ENCODE assay signal across 8 cellular contexts in genomic region chr1:1919304-1920056, GRCh38. TPM values are rescaled to one million over a fixed set of nuclear protein-coding genes. Genes with fewer than 3 reads are reported as not detected.
DNase-seq lines count a peak whose midpoint lies in the region; ATAC-seq and TF ChIP-seq lines count a peak whose summit lies in the region.

No MANE protein-coding gene starts in this region.

- no TSS peak for BruUV-seq in PC-3 (replicated peaks; lab: Mats Ljungman, UMichigan)

- H3K27ac ChIP-seq in PC-3 (ENCODE audit: low read length) (no peak overlapping the region), esophagus muscularis mucosa (replicated peaks in 1 of 4) (peak overlapping the region; percentile 64 to 79 (median 68)), muscle layer of colon (ENCODE audit: low read depth, low read length) (no peak overlapping the region)

- TF ChIP-seq EP300 in esophagus muscularis mucosa (IDR thresholded peaks at IDR 0.05) = no peak

- H3K9me2 ChIP-seq in PC-3 (replicated peaks; ENCODE audit: low read length) = no peaks in the 10 kb centered on the region

- no peaks in the 10 kb centered on the region for H3K79me2 ChIP-seq in PC-3 (ENCODE audit: low read length)

- no peaks in the 10 kb centered on the region for H4K20me1 ChIP-seq in PC-3 (ENCODE audit: low read length)

- TF ChIP-seq CTCF in PC-3 (conservative IDR thresholded peaks at IDR 0.05; ENCODE audit: low read depth, low read length) (no peak), esophagus muscularis mucosa (IDR thresholded peaks at IDR 0.05) (no peak)

- peak overlapping the region; percentile 78 for H2AFZ ChIP-seq in PC-3 (ENCODE audit: low read length)

- H3K4me1 ChIP-seq in PC-3 (ENCODE audit: insufficient read depth, low read length) (peaks cover 15% of the 10 kb centered on the region), esophagus muscularis mucosa (peaks cover 14 to 24% (median 22%) of the 10 kb centered on the region in 4 donors), muscle layer of colon (ENCODE audit: insufficient read depth, low read length) (peaks cover 9% of the 10 kb centered on the region)

- H3K9ac ChIP-seq in PC-3 (ENCODE audit: low read length) (peak overlapping the region; percentile 16; the same call in 1 of the 2 replicates), muscle layer of colon (ENCODE audit: low read length) (no peak overlapping the region)

- intact Hi-C loops in PC-3 (cut with micrococcal nuclease) = loop anchor here (1.0 kb wide), 2 partner anchors 10 to 214 kb away; no protein-coding TSS in a partner anchor
- intact Hi-C loops in esophagus muscularis mucosa (cut with DNase I) = no loop called here

- no peaks in the 10 kb centered on the region for H3K9me3 ChIP-seq in PC-3 (ENCODE audit: low read length)
- H3K9me3 ChIP-seq in esophagus muscularis mucosa = no peaks in the 10 kb centered on the region
- no peaks in the 10 kb centered on the region for H3K9me3 ChIP-seq in muscle layer of colon (ENCODE audit: low read length)

- DNase-seq in DMS153 (lab: John Stamatoyannopoulos, UW) = peak; percentile 100
- peak; percentile 99 for DNase-seq in HuH-7.5 (ENCODE audit: low spot score)
- DNase-seq in PC-3 = peak; percentile 100
- DNase-seq in activated T-cell treated with anti-CD3 and anti-CD28 coated beads, Interleukin-2, amount 50 U/mL, for 1 hour = peak; percentile 100
- DNase-seq in esophagus muscularis mucosa (ENCODE audit: extremely low spot score) = peak; percentile 100
- peak; percentile 97 to 99 for DNase-seq in stimulated activated CD8-positive, alpha-beta memory T cell treated with anti-CD3 and anti-CD28 coated beads, Interleukin-7, amount 100 ng/mL, for 1 hour (ENCODE audit: low read depth in 2 of 2)

- peak overlapping the region; percentile 88 for H3K4me2 ChIP-seq in PC-3 (ENCODE audit: low read length)

- H3K27me3 ChIP-seq in PC-3 (ENCODE audit: low read length) = no peaks in the 10 kb centered on the region
- peaks cover 0 to 4% (median 0%) of the 10 kb centered on the region in 4 donors for H3K27me3 ChIP-seq in esophagus muscularis mucosa
- H3K27me3 ChIP-seq in muscle layer of colon (ENCODE audit: control insufficient read depth in 1 of 2, insufficient read depth in 2 of 2, low read length in 2 of 2) = no peaks in the 10 kb centered on the region

- CTCF ChIA-PET in PC-3 (lab: Charles Lee) = interaction anchor here (0.7 kb wide), 1 partner anchor 125 kb away, joined by 5 read pairs; no protein-coding TSS in a partner anchor

- H3F3A ChIP-seq in PC-3 (ENCODE audit: low read length, unreplicated experiment) = no peaks in the 10 kb centered on the region

- H3K36me3 ChIP-seq in PC-3 (ENCODE audit: low read depth, low read length) = no peaks in the 10 kb centered on the region
- no peaks in the 10 kb centered on the region for H3K36me3 ChIP-seq in esophagus muscularis mucosa
- no peaks in the 10 kb centered on the region for H3K36me3 ChIP-seq in muscle layer of colon (ENCODE audit: insufficient read depth, low read length)

- no peak for TF ChIP-seq POLR2A in esophagus muscularis mucosa (IDR thresholded peaks at IDR 0.05; ENCODE audit: low read depth)

- WGBS in esophagus muscularis mucosa = 20% methylated on average over 11 of the region's 62 CpGs

- ATAC-seq in GM21529 (IDR thresholded peaks at IDR 0.05; ENCODE audit: unreplicated experiment) (peak; percentile 77), PC-3 (peak; percentile 87)

- peak overlapping the region; percentile 73 for H3K4me3 ChIP-seq in PC-3 (ENCODE audit: low read length)
- H3K4me3 ChIP-seq in esophagus muscularis mucosa = peak overlapping the region; percentile 61 to 68 (median 64)
- H3K4me3 ChIP-seq in muscle layer of colon (ENCODE audit: low read depth in 1 of 2, low read length in 2 of 2) = peak overlapping the region; percentile 27 to 45

- POLR2A ChIA-PET in PC-3 (lab: Charles Lee; ENCODE audit: unreplicated experiment) = no interaction called here

RNA-seq across cellular contexts. Expression of gene TMEM52, which starts 0.4 kb away (rescaled TPM):
- total RNA-seq in PC-3 (2014; rRNA removed) = 22.6 and 29.1 TPM in 2 replicates
- total RNA-seq in esophagus muscularis mucosa = 1 to 10 TPM in 3 of 4 donors, not detected in 1; 1.4 to 6.3 (median 4.2) TPM

RNA-seq across cellular contexts. Expression of gene CALML6, which starts 4.4 kb away (rescaled TPM):
- total RNA-seq in PC-3 (2014; rRNA removed) (1.7 and 3.0 TPM in 2 replicates), esophagus muscularis mucosa (not detected)

RNA-seq across cellular contexts. Expression of gene GNB1, which starts 28.6 kb away (rescaled TPM):
- total RNA-seq in PC-3 (2014; rRNA removed) (125 and 171 TPM in 2 replicates), esophagus muscularis mucosa (100 to 1,000 TPM; 124 to 166 (median 161) TPM)

Comparison
In these comparisons a context has a peak if more than half of its experiments do, and no peak if none do; other contexts are left out.
1. H3K27ac ChIP-seq: peak in esophagus muscularis mucosa (4 of 4); none in PC-3 (single experiment) and muscle layer of colon (single experiment).
2. Peak in every context shown above with its lines, with median percentiles within 50 percentile points of each other: DNase-seq and H3K4me3 ChIP-seq.